In genomic region chr6:47669684-47670515, GRCh38 we compare ENCODE assay signal across 1 cellular context.
TF ChIP-seq lines count a peak whose summit lies in the region.

No MANE protein-coding gene starts in this region.

TF ChIP-seq in GM23338, 12 proteins besides CTCF, POLR2A, EP300 and RAD21 (continued from another document):
- TF ChIP-seq ZNF462 (CRISPR knock-in tag; IDR thresholded peaks at IDR 0.05) (no peak), ZNF331 (CRISPR knock-in tag; IDR thresholded peaks at IDR 0.05; ENCODE audit: low read depth) (no peak)
